8 cellular contexts compared by ENCODE assay signal in genomic region chr11:86291466-86292262, GRCh38. TPM values are rescaled to one million over a fixed set of nuclear protein-coding genes. Genes with fewer than 3 reads are reported as not detected.
DNase-seq lines count a peak whose midpoint lies in the region; ATAC-seq, FAIRE-seq and TF ChIP-seq lines count a peak whose summit lies in the region.

No MANE protein-coding gene starts in this region.

- intact Hi-C loops in GM12878 (cut with micrococcal nuclease; ENCODE audit: unreplicated experiment) = loop anchor here (1.0 to 10.0 kb wide), 7 partner anchors 47 to 627 kb away; partner anchors contain the start of genes CCDC83, CREBZF and EED

- H3K4me2 ChIP-seq in MM.1S (ENCODE audit: low read depth, low read length) = no peak overlapping the region
- H3K4me2 ChIP-seq in GM12878 (ENCODE audit: control insufficient read depth, insufficient read depth) = 0 out of 2 replicates have a peak overlapping the region, but pooled peaks have one; percentile 24

- TF ChIP-seq CTCF in MM.1S (IDR thresholded peaks at IDR 0.05; ENCODE audit: low read length) (peak; percentile 66), GM12878 (IDR thresholded peaks at IDR 0.05 in 2 of 3, conservative IDR thresholded peaks at IDR 0.05 in 1 of 3; ENCODE audit: control insufficient read depth in 2 of 3, extremely low read depth in 1 of 3, insufficient read depth in 1 of 3, low read depth in 3 of 3, low read length in 3 of 3) (peak; percentile 70 to 79 (median 71))

- H3K9me2 ChIP-seq in MM.1S (replicated peaks; ENCODE audit: insufficient read depth, low read length) = no peaks in the 10 kb centered on the region

- CTCF ChIA-PET in GM12878 (lab: Yijun Ruan, JAX) = interaction anchor here (0.6 to 5.6 kb wide), 39 partner anchors 9 to 457 kb away, joined by 3 to 51 read pairs (median 4); partner anchors contain the start of genes CCDC83 and HIKESHI

- SMC1A ChIA-PET in GM12878 (lab: Charles Lee; ENCODE audit: uncharacterized antibody, unreplicated experiment) = interaction anchor here (0.6 to 7.1 kb wide), 24 partner anchors 9 to 827 kb away, joined by 3 to 54 read pairs (median 3); partner anchors contain the start of gene HIKESHI

- TF ChIP-seq POLR2A in GM12878 (IDR thresholded peaks at IDR 0.05; ENCODE audit: low read depth, low read length) = no peak

- no peaks in the 10 kb centered on the region for H3K27me3 ChIP-seq in MM.1S (replicated peaks; ENCODE audit: insufficient read depth, low read length)
- no peaks in the 10 kb centered on the region for H3K27me3 ChIP-seq in GM12878 (replicated peaks in 1 of 2; ENCODE audit: control insufficient read depth in 2 of 2, insufficient read depth in 2 of 2, low read length in 1 of 2)

- H2AFZ ChIP-seq in MM.1S (ENCODE audit: low read length) = no peak overlapping the region
- no peak overlapping the region for H2AFZ ChIP-seq in GM12878 (ENCODE audit: control insufficient read depth, low read depth, low read length)

- RAD21 ChIA-PET in GM12878 (lab: Charles Lee; ENCODE audit: unreplicated experiment) = interaction anchor here (1.0 to 4.2 kb wide), 12 partner anchors 26 to 437 kb away, joined by 3 to 28 read pairs (median 4); partner anchors contain the start of genes CCDC83, EED and PICALM

- ATAC-seq in GM12878 (peak; percentile 48), HG03097 (IDR thresholded peaks at IDR 0.05; ENCODE audit: low FRiP score, unreplicated experiment) (no peak)

- H3K27ac ChIP-seq in MM.1S (ENCODE audit: low read length) (no peak overlapping the region), GM12878 (ENCODE audit: control insufficient read depth, insufficient read depth) (no peak overlapping the region; the same call in 1 of the 2 replicates)

- no TSS peak for BruUV-seq in GM12878 (replicated peaks; lab: Mats Ljungman, UMichigan)

- H3K4me1 ChIP-seq in MM.1S (ENCODE audit: low read length) (peaks cover 7% of the 10 kb centered on the region; the same call in 1 of the 2 replicates), GM12878 (ENCODE audit: control insufficient read depth, insufficient read depth, low read length) (peaks cover 41% of the 10 kb centered on the region)

- H3K9ac ChIP-seq in MM.1S (ENCODE audit: low read length) (no peak overlapping the region), GM12878 (ENCODE audit: control insufficient read depth, insufficient read depth, low read length) (no peak overlapping the region)

- peak; percentile 62 for FAIRE-seq in GM12878 (lab: Jason Lieb, UNC)

- H3F3A ChIP-seq in MM.1S (ENCODE audit: insufficient read depth, low read length) = peaks cover 5% of the 10 kb centered on the region; the same call in 1 of the 2 replicates

- POLR2A ChIA-PET in GM12878 (lab: Charles Lee) = interaction anchor here (0.6 to 2.4 kb wide), 3 partner anchors 11 to 152 kb away, joined by 3 to 6 read pairs (median 4); no protein-coding TSS in a partner anchor

- H3K9me3 ChIP-seq in MM.1S (replicated peaks; ENCODE audit: insufficient read depth, low read length) (no peaks in the 10 kb centered on the region), GM12878 (replicated peaks; ENCODE audit: control insufficient read depth, insufficient read depth, low read length) (no peaks in the 10 kb centered on the region)

- H3K36me3 ChIP-seq in MM.1S (replicated peaks; ENCODE audit: insufficient read depth, low read length) (no peaks in the 10 kb centered on the region), GM12878 (ENCODE audit: control insufficient read depth in 2 of 2, insufficient read depth in 2 of 2, low read length in 1 of 2) (no peaks in the 10 kb centered on the region)

- in situ Hi-C loops in GM12878 (cut with MboI) = loop anchor here (5.0 kb wide), 2 partner anchors 249 to 434 kb away; partner anchors contain the start of gene CCDC83

- DNase-seq in NK-92 treated with Interleukin-12 subunit alpha and Interleukin-12 subunit beta, amount 100 ng/mL, for 24 hours (lab: John Stamatoyannopoulos, UW) = peak; percentile 31
- DNase-seq in NK-92 (lab: John Stamatoyannopoulos, UW; ENCODE audit: unreplicated experiment) (no peak), MM.1S (peak; percentile 63), T-helper 2 cell (peak in 4 of 5 experiments; percentile 34 to 82 (median 53)), GM12878 (ENCODE audit: low read depth, low spot score) (peak; percentile 27), iris pigment epithelial cell (ENCODE audit: low read depth) (peak; percentile 37)
- DNase-seq in stimulated activated CD4-positive, alpha-beta T cell treated with anti-CD3 and anti-CD28 coated beads, Interleukin-1b, Interleukin-23, amount 100 ng/mL, for 48 hours = peak; percentile 79

- peak; percentile 95 for TF ChIP-seq RAD21 in GM12878 (IDR thresholded peaks at IDR 0.05; ENCODE audit: insufficient read depth, low read depth, low read length)

- H3K79me2 ChIP-seq in MM.1S (ENCODE audit: low read length) = no peaks in the 10 kb centered on the region
- H3K79me2 ChIP-seq in GM12878 (ENCODE audit: control insufficient read depth, insufficient read depth, low read length) = no peaks in the 10 kb centered on the region

- no peak for TF ChIP-seq EP300 in GM12878 (IDR thresholded peaks at IDR 0.05; ENCODE audit: borderline replicate concordance in 1 of 2, control insufficient read depth in 1 of 2, low read depth in 2 of 2, low read length in 2 of 2)

- H4K20me1 ChIP-seq in MM.1S (ENCODE audit: insufficient read depth, low read length) = no peaks in the 10 kb centered on the region
- H4K20me1 ChIP-seq in GM12878 (ENCODE audit: control insufficient read depth, insufficient read depth) = no peaks in the 10 kb centered on the region

- WGBS in GM12878 (ENCODE audit: insufficient coverage, insufficient replicate concordance, low lambda C conversion rate, missing lambda C conversion rate) = 2% methylated on average over 3 of the region's 3 CpGs

- H3K4me3 ChIP-seq in MM.1S (ENCODE audit: low read length) (no peak overlapping the region), GM12878 (no peak overlapping the region)

TF ChIP-seq in GM12878, 131 proteins besides CTCF, POLR2A, EP300 and RAD21 (continues in another document):
- TF ChIP-seq MXI1 (IDR thresholded peaks at IDR 0.05; ENCODE audit: low read depth, low read length) = no peak
- TF ChIP-seq RBBP5 (conservative IDR thresholded peaks at IDR 0.05) = no peak
- peak; percentile 65; the same call in 1 of the 2 replicates for TF ChIP-seq NBN (IDR thresholded peaks at IDR 0.05)

RNA-seq across cellular contexts. Expression of gene HIKESHI, which starts 10.4 kb away (rescaled TPM):
- total RNA-seq in GM12878 (2013; cell fraction: nucleolus; rRNA removed) = 41.9 and 43.2 TPM in 2 replicates
- total RNA-seq in GM12878 (2014; rRNA removed) (57.9 and 70.5 TPM in 2 replicates), GM12878 (2014; rRNA removed; fragmentation: Illumina TruSeq; extraction: Trizol) (53.3 and 54.0 TPM in 2 replicates), GM12878 (2021) (42.3 and 43.1 TPM in 2 replicates)
- polyA plus RNA-seq in GM12878 (2011; ENCODE audit: low read depth) = 40.1 TPM
- polyA plus RNA-seq in GM12878 (2011; rRNA removed) (113 and 124 TPM in 2 replicates), GM12878 (2014; fragmentation: Illumina TruSeq; extraction: Trizol) (50.0 and 67.1 TPM in 2 replicates), GM12878 (2014; fragmentation: Nextera tagmentation; extraction: Ambion mirVana) (100 to 1,000 TPM; 156 to 228 TPM), GM12878 (2014; rRNA removed) (42.3 and 56.9 TPM in 2 replicates), GM12878 (2016; fragmentation: Nextera tagmentation; extraction: Ambion mirVana) (100 to 1,000 TPM; 116 to 119 TPM)
- polyA plus RNA-seq in GM12878 (2011; cell fraction: cytosol; rRNA removed) = 53.5 and 55.5 TPM in 2 replicates
- polyA plus RNA-seq in GM12878 (2011; cell fraction: nucleus; rRNA removed) = 42.7 and 70.1 TPM in 2 replicates
- polyA plus RNA-seq in GM12878 (2012) = 40.0 and 49.7 TPM in 2 replicates
- polyA minus RNA-seq in GM12878 (2011; rRNA and poly(A)+ RNA removed) = 48.2 and 53.0 TPM in 2 replicates
- 11.2 and 15.4 TPM in 2 replicates for polyA minus RNA-seq in GM12878 (2011; cell fraction: cytosol; rRNA and poly(A)+ RNA removed)
- 10.8 and 15.4 TPM in 2 replicates for polyA minus RNA-seq in GM12878 (2011; cell fraction: nucleus; rRNA and poly(A)+ RNA removed)

RNA-seq across cellular contexts. Expression of gene EED, which starts 47.1 kb away (rescaled TPM):
- total RNA-seq in GM12878 (2013; cell fraction: nucleolus; rRNA removed) = 146 and 159 TPM in 2 replicates
- 41.5 and 53.4 TPM in 2 replicates for total RNA-seq in GM12878 (2014; rRNA removed)
- 58.8 and 60.4 TPM in 2 replicates for total RNA-seq in GM12878 (2014; rRNA removed; fragmentation: Illumina TruSeq; extraction: Trizol)
- 46.3 and 53.1 TPM in 2 replicates for total RNA-seq in GM12878 (2021)
- polyA plus RNA-seq in GM12878 (2011; ENCODE audit: low read depth) = 39.3 TPM
- polyA plus RNA-seq in GM12878 (2011; rRNA removed) = 85.6 and 113 TPM in 2 replicates
- polyA plus RNA-seq in GM12878 (2011; cell fraction: cytosol; rRNA removed) = 25.9 and 27.1 TPM in 2 replicates
- polyA plus RNA-seq in GM12878 (2011; cell fraction: nucleus; rRNA removed) = 50.5 and 65.2 TPM in 2 replicates
- polyA plus RNA-seq in GM12878 (2012) = 57.2 and 62.0 TPM in 2 replicates
- 51.1 and 61.8 TPM in 2 replicates for polyA plus RNA-seq in GM12878 (2014; fragmentation: Illumina TruSeq; extraction: Trizol)
- polyA plus RNA-seq in GM12878 (2014; fragmentation: Nextera tagmentation; extraction: Ambion mirVana) = 100 to 1,000 TPM; 101 to 140 TPM
- 41.4 and 49.5 TPM in 2 replicates for polyA plus RNA-seq in GM12878 (2014; rRNA removed)
- polyA plus RNA-seq in GM12878 (2016; fragmentation: Nextera tagmentation; extraction: Ambion mirVana) = 100 to 1,000 TPM in 1 of 2 experiments, 10 to 100 TPM in 1; 95.1 to 105 TPM
- polyA minus RNA-seq in GM12878 (2011; rRNA and poly(A)+ RNA removed) = 34.6 and 51.6 TPM in 2 replicates
- polyA minus RNA-seq in GM12878 (2011; cell fraction: cytosol; rRNA and poly(A)+ RNA removed) = 17.0 and 27.9 TPM in 2 replicates
- 42.0 and 76.3 TPM in 2 replicates for polyA minus RNA-seq in GM12878 (2011; cell fraction: nucleus; rRNA and poly(A)+ RNA removed)
